17 cellular contexts compared by ENCODE assay signal in genomic region chr4:36269116-36269515, GRCh38. TPM values are rescaled to one million over a fixed set of nuclear protein-coding genes. Genes with fewer than 3 reads are reported as not detected.
DNase-seq lines count a peak whose midpoint lies in the region; ATAC-seq lines count a peak whose summit lies in the region.
"Had no signal": no experiment of that assay in that cellular context is flagged by ENCODE, and none has a peak within 500 bp of the region (broad histone marks: within the 10 kb centered on the region; RNA-seq: fewer than 3 reads in every experiment).

No MANE protein-coding gene starts in this region.

- intact Hi-C loops in activated CD4-positive, alpha-beta T cell treated with anti-CD3 and anti-CD28 coated beads, Interleukin-2, amount 10 ng/mL, durations not matched to agents 24 days and 14 days (cut with micrococcal nuclease), result loop anchor here (1.0 kb wide), 2 partner anchors 8 to 17 kb away; no protein-coding TSS in a partner anchor

- H3K4me3 Mint-ChIP-seq in activated CD4-positive, alpha-beta T cell treated with anti-CD3 and anti-CD28 coated beads, Interleukin-2, amount 10 ng/mL, durations not matched to agents 24 days and 14 days, result no peak overlapping the region
- H3K4me3 Mint-ChIP-seq: brain had no signal

- peaks cover 12% of the 10 kb centered on the region for H3K9me3 Mint-ChIP-seq in activated CD4-positive, alpha-beta T cell treated with anti-CD3 and anti-CD28 coated beads, Interleukin-2, amount 10 ng/mL, durations not matched to agents 24 days and 14 days
- H3K9me3 Mint-ChIP-seq: brain had no signal

- peaks cover 43% of the 10 kb centered on the region for H3K4me1 Mint-ChIP-seq in activated CD4-positive, alpha-beta T cell treated with anti-CD3 and anti-CD28 coated beads, Interleukin-2, amount 10 ng/mL, durations not matched to agents 24 days and 14 days

- H3K36me3 Mint-ChIP-seq in activated CD4-positive, alpha-beta T cell treated with anti-CD3 and anti-CD28 coated beads, Interleukin-2, amount 10 ng/mL, durations not matched to agents 24 days and 14 days (ENCODE audit: low read depth), result no peaks in the 10 kb centered on the region
- H3K36me3 Mint-ChIP-seq: brain had no signal

- ATAC-seq in GM21619 (IDR thresholded peaks at IDR 0.05; ENCODE audit: unreplicated experiment), result no peak
- no peak for ATAC-seq in GM21360 (IDR thresholded peaks at IDR 0.05; ENCODE audit: unreplicated experiment)

- peak overlapping the region; percentile 54 for H3K27ac Mint-ChIP-seq in activated CD4-positive, alpha-beta T cell treated with anti-CD3 and anti-CD28 coated beads, Interleukin-2, amount 10 ng/mL, durations not matched to agents 24 days and 14 days
- H3K27ac Mint-ChIP-seq: brain had no signal

- DNase-seq in activated CD4-positive, alpha-beta T cell treated with anti-CD3 and anti-CD28 coated beads, Interleukin-2, amount 10 ng/mL, durations not matched to agents 24 days and 14 days, result peak; percentile 83
- no peak for DNase-seq in activated CD4-positive, alpha-beta T cell treated with anti-CD3 and anti-CD28 coated beads, Interleukin-2, amount 50 U/mL, for 48 hours
- DNase-seq in T-helper 1 cell (peak in 4 of 5 donors; percentile 25 to 52 (median 38)), NCI-H524 (lab: John Stamatoyannopoulos, UW) (no peak)
- DNase-seq in central memory CD4-positive, alpha-beta T cell, result peak; percentile 68
- peak; percentile 19 for DNase-seq in stimulated activated CD8-positive, alpha-beta memory T cell treated with anti-CD3 and anti-CD28 coated beads, Interleukin-4, amount 100 ng/mL, for 24 hours (ENCODE audit: low read depth)
- DNase-seq: erythroblast, mesenchymal stem cell, NCI-H510A, SHP77, thyroid gland had no signal

- no peaks in the 10 kb centered on the region for H3K27me3 Mint-ChIP-seq in activated CD4-positive, alpha-beta T cell treated with anti-CD3 and anti-CD28 coated beads, Interleukin-2, amount 10 ng/mL, durations not matched to agents 24 days and 14 days

RNA-seq across cellular contexts. Expression of gene DTHD1, which starts 12.3 kb away (rescaled TPM):
- total RNA-seq in activated CD4-positive, alpha-beta T cell treated with anti-CD3 and anti-CD28 coated beads, Interleukin-2, amount 10 ng/mL, durations not matched to agents 24 days and 14 days, result 0.49 and 0.95 TPM in 2 replicates
- total RNA-seq: A673, Daoy, M059J had no signal

RNA-seq across cellular contexts. Expression of gene ARAP2, which starts 24.8 kb away (rescaled TPM):
- total RNA-seq in activated CD4-positive, alpha-beta T cell treated with anti-CD3 and anti-CD28 coated beads, Interleukin-2, amount 10 ng/mL, durations not matched to agents 24 days and 14 days, result 45.3 and 45.4 TPM in 2 replicates

Comparison
In these comparisons a context has a peak if more than half of its experiments do, and no peak if none do; other contexts are left out.
1. DNase-seq: peak in activated CD4-positive, alpha-beta T cell treated with anti-CD3 and anti-CD28 coated beads, Interleukin-2, amount 10 ng/mL, durations not matched to agents 24 days and 14 days (single experiment), T-helper 1 cell (4 of 5), central memory CD4-positive, alpha-beta T cell (single experiment) and stimulated activated CD8-positive, alpha-beta memory T cell treated with anti-CD3 and anti-CD28 coated beads, Interleukin-4, amount 100 ng/mL, for 24 hours (single experiment); none in activated CD4-positive, alpha-beta T cell treated with anti-CD3 and anti-CD28 coated beads, Interleukin-2, amount 50 U/mL, for 48 hours (0 of 2) and NCI-H524 (0 of 2).